22 cellular contexts compared by ENCODE assay signal in the genomic region with DNA sequence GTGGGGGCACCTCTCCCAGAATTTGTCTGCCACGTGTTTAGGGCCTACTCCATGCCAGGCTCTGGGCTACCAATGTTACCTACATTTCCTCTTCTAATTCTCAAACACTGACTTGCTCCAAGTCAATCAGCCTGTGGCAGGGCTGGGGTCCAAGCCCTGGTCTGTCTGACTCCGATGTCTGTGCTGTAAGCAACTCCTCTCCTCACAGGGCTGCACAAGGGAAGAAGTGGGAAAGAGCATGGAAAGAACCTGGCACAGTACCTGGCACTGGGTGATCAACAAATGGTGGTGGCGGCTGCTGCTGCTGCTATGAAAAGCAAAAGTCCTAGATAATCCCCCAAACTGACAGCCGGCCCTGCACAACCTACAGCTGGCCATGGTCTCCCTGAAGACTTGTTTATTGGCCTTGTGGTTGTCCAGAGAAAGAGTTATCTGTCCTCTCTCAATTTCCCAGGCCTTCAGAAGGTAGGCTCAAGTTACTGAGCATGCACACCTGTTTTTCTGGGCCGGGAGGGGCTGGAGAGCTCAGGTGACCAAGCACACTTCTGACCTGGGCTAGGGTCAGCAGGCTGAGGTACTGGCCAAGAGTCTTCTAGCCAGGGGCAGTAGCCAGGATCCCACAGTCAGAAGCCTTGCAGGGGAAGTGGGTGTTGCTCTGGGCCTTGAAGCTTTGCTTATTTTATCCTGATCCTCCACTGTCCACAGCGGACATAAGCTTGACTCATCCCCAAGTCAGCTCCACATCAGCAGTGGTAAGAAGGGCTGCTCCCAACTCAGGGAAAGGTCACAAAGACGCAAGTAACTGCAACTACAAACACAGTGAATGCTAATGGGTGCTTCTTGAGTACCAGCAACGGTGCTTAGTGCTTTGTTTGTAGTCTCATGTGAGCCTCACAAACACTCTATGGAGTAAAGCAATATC. TPM values are rescaled to one million over a fixed set of nuclear protein-coding genes. Genes with fewer than 3 reads are reported as not detected.
DNase-seq lines count a peak whose midpoint lies in the region; ATAC-seq, FAIRE-seq and TF ChIP-seq lines count a peak whose summit lies in the region.
"Had no signal": no experiment of that assay in that cellular context is flagged by ENCODE, and none has a peak within 500 bp of the region (broad histone marks: within the 10 kb centered on the region; RNA-seq: fewer than 3 reads in every experiment).

No MANE protein-coding gene starts in this region.

- no peak overlapping the region for H3K27ac ChIP-seq in esophagus squamous epithelium
- H3K27ac ChIP-seq: sigmoid colon, SJCRH30, tibial nerve had no signal

- intact Hi-C loops in esophagus squamous epithelium (cut with DNase I), result no loop called here

- DNase-seq in A172 (ENCODE audit: low spot score) (peak; percentile 29), HFFc6 (peak; percentile 79), bronchial epithelial cell (ENCODE audit: low read depth) (no peak), kidney tubule cell (ENCODE audit: low spot score) (peak; percentile 42), urothelium cell line (ENCODE audit: low spot score) (no peak), esophagus squamous epithelium (lab: John Stamatoyannopoulos, UW) (no peak)
- DNase-seq in NK-92 treated with Interleukin-12 subunit alpha and Interleukin-12 subunit beta, amount 100 ng/mL, for 24 hours (lab: John Stamatoyannopoulos, UW), result no peak
- DNase-seq: activated CD4-positive, alpha-beta T cell treated with anti-CD3 and anti-CD28 coated beads, Interleukin-2, amount 10 ng/mL, durations not matched to agents 24 days and 14 days; activated T-cell treated with anti-CD3 and anti-CD28 coated beads for 4 hours; COR-L47; effector memory CD8-positive, alpha-beta T cell; GF-D8; Karpas-422; NCI-H1436 treated with DMSO at 0.1 percent for 48 hours; occipital lobe; sigmoid colon; stimulated activated CD4-positive, alpha-beta T cell treated with anti-CD3 and anti-CD28 coated beads, Interleukin-4, amount 100 ng/mL, for 4 hours had no signal

- no peak for TF ChIP-seq POLR2A in esophagus squamous epithelium (IDR thresholded peaks at IDR 0.05)

- H3K4me1 Mint-ChIP-seq in HFFc6 (ENCODE audit: low read depth), result peaks cover 43% of the 10 kb centered on the region
- H3K4me1 Mint-ChIP-seq: activated CD4-positive, alpha-beta T cell treated with anti-CD3 and anti-CD28 coated beads, Interleukin-2, amount 10 ng/mL, durations not matched to agents 24 days and 14 days had no signal

- H3K36me3 ChIP-seq in bronchial epithelial cell (ENCODE audit: control insufficient read depth, insufficient read depth, low read length) (no peaks in the 10 kb centered on the region), esophagus squamous epithelium (no peaks in the 10 kb centered on the region)
- H3K36me3 ChIP-seq: sigmoid colon, SJCRH30, tibial nerve had no signal

- no peaks in the 10 kb centered on the region for H3K4me1 ChIP-seq in esophagus squamous epithelium
- H3K4me1 ChIP-seq: SJCRH30, tibial nerve had no signal

- TF ChIP-seq CTCF in HFFc6 (IDR thresholded peaks at IDR 0.05), result no peak
- TF ChIP-seq CTCF in bronchial epithelial cell (IDR thresholded peaks at IDR 0.05; ENCODE audit: insufficient read depth, low read length, severe bottlenecking), result no peak
- TF ChIP-seq CTCF in esophagus squamous epithelium (IDR thresholded peaks at IDR 0.05), result no peak

- H3K4me3 ChIP-seq in bronchial epithelial cell (ENCODE audit: low read depth, low read length), result no peak overlapping the region
- H3K4me3 ChIP-seq in esophagus squamous epithelium, result no peak overlapping the region
- H3K4me3 ChIP-seq: sigmoid colon, SJCRH30, tibial nerve had no signal

- 64 to 65% methylated on average over 5 to 6 of the region's 8 CpGs for WGBS in esophagus squamous epithelium, 2 donors

- H3K27me3 Mint-ChIP-seq in HFFc6 (ENCODE audit: insufficient read depth), result no peaks in the 10 kb centered on the region

- H3K9me3 Mint-ChIP-seq in HFFc6, result no peaks in the 10 kb centered on the region
- H3K9me3 Mint-ChIP-seq: activated CD4-positive, alpha-beta T cell treated with anti-CD3 and anti-CD28 coated beads, Interleukin-2, amount 10 ng/mL, durations not matched to agents 24 days and 14 days; activated naive CD4-positive, alpha-beta T cell treated with anti-CD3 and anti-CD28 coated beads, Interleukin-2, amount 50 U/mL, for 72 hours; effector memory CD8-positive, alpha-beta T cell had no signal

- FAIRE-seq in bronchial epithelial cell (lab: Jason Lieb, UNC) (peak; percentile 73), urothelium cell line (lab: Jason Lieb, UNC) (no peak)
- FAIRE-seq: A204.1 had no signal

- H3K9me3 ChIP-seq in esophagus squamous epithelium, result no peaks in the 10 kb centered on the region
- H3K9me3 ChIP-seq: sigmoid colon, SJCRH30, tibial nerve had no signal

- no peak for ATAC-seq in GM21381 (IDR thresholded peaks at IDR 0.05; ENCODE audit: unreplicated experiment)
- ATAC-seq: activated naive CD4-positive, alpha-beta T cell treated with anti-CD3 and anti-CD28 coated beads, Interleukin-2, amount 50 U/mL, for 72 hours; effector memory CD8-positive, alpha-beta T cell had no signal

- no peaks in the 10 kb centered on the region for H3K27me3 ChIP-seq in bronchial epithelial cell (ENCODE audit: control insufficient read depth, insufficient read depth, low read length)
- no peaks in the 10 kb centered on the region for H3K27me3 ChIP-seq in esophagus squamous epithelium
- H3K27me3 ChIP-seq: sigmoid colon, SJCRH30, tibial nerve had no signal

- peak overlapping the region; percentile 75 for H3K27ac Mint-ChIP-seq in HFFc6
- H3K27ac Mint-ChIP-seq: activated CD4-positive, alpha-beta T cell treated with anti-CD3 and anti-CD28 coated beads, Interleukin-2, amount 10 ng/mL, durations not matched to agents 24 days and 14 days; activated naive CD4-positive, alpha-beta T cell treated with anti-CD3 and anti-CD28 coated beads, Interleukin-2, amount 50 U/mL, for 72 hours; effector memory CD8-positive, alpha-beta T cell had no signal

- H3K4me3 Mint-ChIP-seq in HFFc6, result no peak overlapping the region
- H3K4me3 Mint-ChIP-seq: activated CD4-positive, alpha-beta T cell treated with anti-CD3 and anti-CD28 coated beads, Interleukin-2, amount 10 ng/mL, durations not matched to agents 24 days and 14 days; effector memory CD8-positive, alpha-beta T cell had no signal

- H3K36me3 Mint-ChIP-seq in HFFc6 (ENCODE audit: low read depth), result no peaks in the 10 kb centered on the region
- H3K36me3 Mint-ChIP-seq: activated naive CD4-positive, alpha-beta T cell treated with anti-CD3 and anti-CD28 coated beads, Interleukin-2, amount 50 U/mL, for 72 hours had no signal

RNA-seq across cellular contexts. Expression of gene KY, which starts 35.3 kb away (rescaled TPM):
- not detected in 2 replicates for total RNA-seq in A172 (2014; rRNA removed; shearing (Covaris generic))
- under 1 TPM in 2 of 6 experiments, not detected in 4; 0.11 to 0.16 TPM for total RNA-seq in HFFc6 (2021; fragmentation: NEBNext Ultra II Directional; extraction: Animal tissue kit (Norgen Biotek cat#: 25700))
- total RNA-seq in bronchial epithelial cell (not detected in 2 replicates), esophagus squamous epithelium (1 to 10 TPM in 1 of 4 donors, under 1 TPM in 1, not detected in 2; 0.19 to 1.2 TPM)
- total RNA-seq: activated CD4-positive, alpha-beta T cell treated with anti-CD3 and anti-CD28 coated beads, Interleukin-2, amount 10 ng/mL, durations not matched to agents 24 days and 14 days; activated naive CD4-positive, alpha-beta T cell treated with anti-CD3 and anti-CD28 coated beads, Interleukin-2, amount 50 U/mL, for 72 hours; SJCRH30 had no signal

Comparison
In these comparisons a context has a peak if more than half of its experiments do, and no peak if none do; other contexts are left out.
1. DNase-seq: peak in A172 (single experiment), HFFc6 (single experiment) and kidney tubule cell (single experiment); none in bronchial epithelial cell (single experiment), NK-92 treated with Interleukin-12 subunit alpha and Interleukin-12 subunit beta, amount 100 ng/mL, for 24 hours (single experiment), urothelium cell line (single experiment) and esophagus squamous epithelium (single experiment).